ENCODE assay signal across 1 cellular context in the genomic region with DNA sequence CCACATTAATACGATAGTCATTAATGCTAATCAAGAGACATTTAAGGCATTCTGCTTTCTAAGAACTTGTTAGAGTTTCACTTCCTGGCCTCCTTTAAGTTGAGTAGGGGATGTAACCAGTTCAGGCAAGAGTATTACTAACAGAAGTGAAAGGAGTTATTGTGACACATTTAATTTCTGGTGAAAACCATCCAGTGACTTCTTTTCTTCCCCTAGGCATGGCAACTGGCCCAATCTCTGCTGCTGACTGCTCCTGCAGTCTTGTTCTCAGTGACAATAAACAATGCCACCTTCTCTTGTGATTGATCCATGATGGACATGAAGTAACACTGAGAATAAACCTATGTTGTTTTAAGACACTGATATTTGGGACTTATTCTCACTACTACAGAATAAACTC.
TF ChIP-seq lines count a peak whose summit lies in the region.

No MANE protein-coding gene starts in this region.

TF ChIP-seq in H1, 55 proteins besides CTCF, POLR2A, EP300 and RAD21 (continued from another document):
- TF ChIP-seq GABPA (IDR thresholded peaks at IDR 0.05; ENCODE audit: borderline replicate concordance, insufficient read depth, low read length): no peak
